Comparison of ENCODE assay signal across 22 cellular contexts in genomic region chr14:104898195-104898558, GRCh38. TPM values are rescaled to one million over a fixed set of nuclear protein-coding genes. Genes with fewer than 3 reads are reported as not detected.
"Had no signal": no experiment of that assay in that cellular context is flagged by ENCODE, and none has a peak within 500 bp of the region (broad histone marks: within the 10 kb centered on the region; RNA-seq: fewer than 3 reads in every experiment).

No MANE protein-coding gene starts in this region.

- ATAC-seq: activated CD8-positive, alpha-beta memory T cell treated with anti-CD3 and anti-CD28 coated beads, Interleukin-2, amount 10 ng/mL, durations not matched to agents 7 days and 5 days had no signal

- H3K27ac ChIP-seq: brain microvascular endothelial cell, cardiac muscle cell, Peyer's patch, RWPE1, SJCRH30 had no signal

- H3K36me3 ChIP-seq: cardiac muscle cell, SJCRH30 had no signal

- H3K4me3 ChIP-seq: cardiac muscle cell, Peyer's patch, SJCRH30 had no signal

- H3K9me3 ChIP-seq: Peyer's patch, SJCRH30 had no signal

- H3K27me3 ChIP-seq: brain microvascular endothelial cell, Peyer's patch had no signal

- DNase-seq: activated B cell treated with CpG ODN at 0.5 μM for 24 hours; activated CD4-positive, alpha-beta T cell treated with anti-CD3 and anti-CD28 coated beads for 1 hour; activated CD4-positive, alpha-beta T cell treated with anti-CD3 and anti-CD28 coated beads, Interleukin-2, amount 10 ng/mL, durations not matched to agents 24 days and 14 days; activated CD4-positive, alpha-beta T cell treated with anti-CD3 and anti-CD28 coated beads, Interleukin-2, amount 50 U/mL, for 48 hours; activated gamma-delta T cell; activated naive CD4-positive, alpha-beta T cell treated with anti-CD3 and anti-CD28 coated beads for 36 hours; activated T-cell treated with anti-CD3 and anti-CD28 coated beads, Interleukin-2, amount 50 U/mL, for 24 hours; amygdala; brain microvascular endothelial cell; MM.1S; NCI-H1105; NCI-H1436; NCI-H1694 treated with DMSO at 0.1 percent for 48 hours; NCI-H2081; NCI-H510A treated with DMSO at 0.1 percent for 48 hours; NCI-H69; NK-92 treated with Interleukin-12 subunit alpha and Interleukin-12 subunit beta, amount 100 ng/mL, for 24 hours; SJCRH30 had no signal

RNA-seq across cellular contexts. Expression of gene PLD4, which starts 26.5 kb away (rescaled TPM):
- total RNA-seq: activated CD8-positive, alpha-beta memory T cell treated with anti-CD3 and anti-CD28 coated beads, Interleukin-2, amount 10 ng/mL, durations not matched to agents 7 days and 5 days; activated naive CD4-positive, alpha-beta T cell treated with anti-CD3 and anti-CD28 coated beads for 36 hours; SJCRH30 had no signal
